Comparison of ENCODE assay signal across 7 cellular contexts in genomic region chr11:110712643-110713468, GRCh38. TPM values are rescaled to one million over a fixed set of nuclear protein-coding genes. Genes with fewer than 3 reads are reported as not detected.
DNase-seq lines count a peak whose midpoint lies in the region; ATAC-seq and TF ChIP-seq lines count a peak whose summit lies in the region.

No MANE protein-coding gene starts in this region.

- no peaks in the 10 kb centered on the region for H3K9me3 ChIP-seq in body of pancreas

- no peak for TF ChIP-seq POLR2A in body of pancreas (IDR thresholded peaks at IDR 0.05)

- H3K4me3 ChIP-seq in GM12865 (ENCODE audit: low read depth, low read length) (peak overlapping the region; percentile 23), body of pancreas (peak overlapping the region; percentile 11 to 15)

- 2 to 8% methylated on average over 17 to 51 of the region's 52 CpGs for WGBS in body of pancreas, 2 donors

- no peak for DNase-seq in GM12865 (ENCODE audit: low read depth)
- DNase-seq in HCEC 1CT, result peak; percentile 59
- peak; percentile 81 for DNase-seq in NCI-H2227 (lab: John Stamatoyannopoulos, UW; ENCODE audit: unreplicated experiment)
- peak in 2 of 4 donors; percentile 3 to 8 for DNase-seq in body of pancreas
- peak; percentile 13 for DNase-seq in iPS-NIHi11 (ENCODE audit: low spot score)
- peak; percentile 60 for DNase-seq in sciatic nerve (ENCODE audit: low spot score)
- no peak for DNase-seq in amniotic stem cell (lab: John Stamatoyannopoulos, UW)

- H3K27me3 ChIP-seq in body of pancreas, result peaks cover 0 to 9% of the 10 kb centered on the region in 2 donors

- intact Hi-C loops in body of pancreas (cut with DNase I) (no loop called here), sciatic nerve (cut with DNase I) (loop anchor here (10.0 kb wide), 1 partner anchor 512 kb away; no protein-coding TSS in a partner anchor)

- peaks cover 26% of the 10 kb centered on the region for H3K4me1 ChIP-seq in body of pancreas

- peak; percentile 12 for ATAC-seq in body of pancreas
- ATAC-seq in sciatic nerve, result peak; percentile 84

- no peaks in the 10 kb centered on the region for H3K36me3 ChIP-seq in body of pancreas (replicated peaks in 1 of 2; ENCODE audit: insufficient read depth in 1 of 2, low read depth in 2 of 2)

- H3K27ac ChIP-seq in body of pancreas, result no peak overlapping the region

- TF ChIP-seq CTCF in GM12865 (IDR thresholded peaks at IDR 0.05; ENCODE audit: insufficient read depth, low read depth, low read length, missing control alignments), result no peak
- no peak for TF ChIP-seq CTCF in body of pancreas (IDR thresholded peaks at IDR 0.05)

RNA-seq across cellular contexts. Expression of gene ARHGAP20, which starts 0.6 kb away (rescaled TPM):
- 1 to 10 TPM in 1 of 2 donors, under 1 TPM in 1; 0.52 to 1.3 TPM for total RNA-seq in body of pancreas
- total RNA-seq in sciatic nerve, result 7.7 TPM

Comparison
In these comparisons a context has a peak if more than half of its experiments do, and no peak if none do; other contexts are left out.
1. DNase-seq: peak in HCEC 1CT (single experiment), NCI-H2227 (single experiment), iPS-NIHi11 (single experiment) and sciatic nerve (single experiment); none in GM12865 (single experiment) and amniotic stem cell (single experiment).